In the genomic region with DNA sequence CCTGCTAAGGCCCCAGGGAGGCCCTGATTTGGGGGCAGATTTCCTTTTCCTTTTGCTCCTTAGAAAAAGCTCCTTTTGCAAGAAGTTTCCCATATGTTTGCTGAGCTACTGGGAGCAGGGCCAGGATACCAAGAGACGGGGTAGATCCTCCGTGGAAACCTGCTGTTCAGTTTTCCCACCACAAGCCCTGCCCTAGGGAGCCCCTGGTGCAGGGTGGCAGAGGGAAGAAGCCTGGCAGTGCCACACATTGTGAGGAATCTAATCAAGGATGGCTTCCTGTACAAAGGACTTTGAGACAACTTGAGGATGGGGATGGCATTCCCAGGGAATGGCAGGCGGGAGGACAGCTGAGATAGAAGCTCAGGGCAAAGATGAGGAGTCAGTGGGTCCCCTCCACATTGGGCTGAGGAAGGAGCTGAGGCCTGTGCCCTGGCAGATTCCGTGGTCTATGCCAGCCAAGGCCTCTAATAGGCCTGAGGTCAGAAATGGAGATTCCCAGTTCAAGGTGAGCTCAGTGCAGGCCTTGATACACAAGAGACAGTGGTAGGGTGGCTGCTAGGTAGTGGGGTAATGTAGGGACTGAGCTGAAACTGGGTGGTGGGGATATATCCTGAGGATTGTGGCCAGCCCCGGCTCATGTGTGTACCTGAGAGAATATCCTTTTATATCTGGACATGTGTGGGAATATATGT, we compare ENCODE assay signal across 1 cellular context.
TF ChIP-seq lines count a peak whose summit lies in the region.

No MANE protein-coding gene starts in this region.

TF ChIP-seq in GM23338, 12 proteins besides CTCF, POLR2A, EP300 and RAD21 (continued from another document):
- TF ChIP-seq, protein P1, sequence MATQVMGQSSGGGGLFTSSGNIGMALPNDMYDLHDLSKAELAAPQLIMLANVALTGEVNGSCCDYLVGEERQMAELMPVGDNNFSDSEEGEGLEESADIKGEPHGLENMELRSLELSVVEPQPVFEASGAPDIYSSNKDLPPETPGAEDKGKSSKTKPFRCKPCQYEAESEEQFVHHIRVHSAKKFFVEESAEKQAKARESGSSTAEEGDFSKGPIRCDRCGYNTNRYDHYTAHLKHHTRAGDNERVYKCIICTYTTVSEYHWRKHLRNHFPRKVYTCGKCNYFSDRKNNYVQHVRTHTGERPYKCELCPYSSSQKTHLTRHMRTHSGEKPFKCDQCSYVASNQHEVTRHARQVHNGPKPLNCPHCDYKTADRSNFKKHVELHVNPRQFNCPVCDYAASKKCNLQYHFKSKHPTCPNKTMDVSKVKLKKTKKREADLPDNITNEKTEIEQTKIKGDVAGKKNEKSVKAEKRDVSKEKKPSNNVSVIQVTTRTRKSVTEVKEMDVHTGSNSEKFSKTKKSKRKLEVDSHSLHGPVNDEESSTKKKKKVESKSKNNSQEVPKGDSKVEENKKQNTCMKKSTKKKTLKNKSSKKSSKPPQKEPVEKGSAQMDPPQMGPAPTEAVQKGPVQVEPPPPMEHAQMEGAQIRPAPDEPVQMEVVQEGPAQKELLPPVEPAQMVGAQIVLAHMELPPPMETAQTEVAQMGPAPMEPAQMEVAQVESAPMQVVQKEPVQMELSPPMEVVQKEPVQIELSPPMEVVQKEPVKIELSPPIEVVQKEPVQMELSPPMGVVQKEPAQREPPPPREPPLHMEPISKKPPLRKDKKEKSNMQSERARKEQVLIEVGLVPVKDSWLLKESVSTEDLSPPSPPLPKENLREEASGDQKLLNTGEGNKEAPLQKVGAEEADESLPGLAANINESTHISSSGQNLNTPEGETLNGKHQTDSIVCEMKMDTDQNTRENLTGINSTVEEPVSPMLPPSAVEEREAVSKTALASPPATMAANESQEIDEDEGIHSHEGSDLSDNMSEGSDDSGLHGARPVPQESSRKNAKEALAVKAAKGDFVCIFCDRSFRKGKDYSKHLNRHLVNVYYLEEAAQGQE (IDR thresholded peaks at IDR 0.05; ENCODE audit: unreplicated experiment) = no peak
- TF ChIP-seq, protein P2, sequence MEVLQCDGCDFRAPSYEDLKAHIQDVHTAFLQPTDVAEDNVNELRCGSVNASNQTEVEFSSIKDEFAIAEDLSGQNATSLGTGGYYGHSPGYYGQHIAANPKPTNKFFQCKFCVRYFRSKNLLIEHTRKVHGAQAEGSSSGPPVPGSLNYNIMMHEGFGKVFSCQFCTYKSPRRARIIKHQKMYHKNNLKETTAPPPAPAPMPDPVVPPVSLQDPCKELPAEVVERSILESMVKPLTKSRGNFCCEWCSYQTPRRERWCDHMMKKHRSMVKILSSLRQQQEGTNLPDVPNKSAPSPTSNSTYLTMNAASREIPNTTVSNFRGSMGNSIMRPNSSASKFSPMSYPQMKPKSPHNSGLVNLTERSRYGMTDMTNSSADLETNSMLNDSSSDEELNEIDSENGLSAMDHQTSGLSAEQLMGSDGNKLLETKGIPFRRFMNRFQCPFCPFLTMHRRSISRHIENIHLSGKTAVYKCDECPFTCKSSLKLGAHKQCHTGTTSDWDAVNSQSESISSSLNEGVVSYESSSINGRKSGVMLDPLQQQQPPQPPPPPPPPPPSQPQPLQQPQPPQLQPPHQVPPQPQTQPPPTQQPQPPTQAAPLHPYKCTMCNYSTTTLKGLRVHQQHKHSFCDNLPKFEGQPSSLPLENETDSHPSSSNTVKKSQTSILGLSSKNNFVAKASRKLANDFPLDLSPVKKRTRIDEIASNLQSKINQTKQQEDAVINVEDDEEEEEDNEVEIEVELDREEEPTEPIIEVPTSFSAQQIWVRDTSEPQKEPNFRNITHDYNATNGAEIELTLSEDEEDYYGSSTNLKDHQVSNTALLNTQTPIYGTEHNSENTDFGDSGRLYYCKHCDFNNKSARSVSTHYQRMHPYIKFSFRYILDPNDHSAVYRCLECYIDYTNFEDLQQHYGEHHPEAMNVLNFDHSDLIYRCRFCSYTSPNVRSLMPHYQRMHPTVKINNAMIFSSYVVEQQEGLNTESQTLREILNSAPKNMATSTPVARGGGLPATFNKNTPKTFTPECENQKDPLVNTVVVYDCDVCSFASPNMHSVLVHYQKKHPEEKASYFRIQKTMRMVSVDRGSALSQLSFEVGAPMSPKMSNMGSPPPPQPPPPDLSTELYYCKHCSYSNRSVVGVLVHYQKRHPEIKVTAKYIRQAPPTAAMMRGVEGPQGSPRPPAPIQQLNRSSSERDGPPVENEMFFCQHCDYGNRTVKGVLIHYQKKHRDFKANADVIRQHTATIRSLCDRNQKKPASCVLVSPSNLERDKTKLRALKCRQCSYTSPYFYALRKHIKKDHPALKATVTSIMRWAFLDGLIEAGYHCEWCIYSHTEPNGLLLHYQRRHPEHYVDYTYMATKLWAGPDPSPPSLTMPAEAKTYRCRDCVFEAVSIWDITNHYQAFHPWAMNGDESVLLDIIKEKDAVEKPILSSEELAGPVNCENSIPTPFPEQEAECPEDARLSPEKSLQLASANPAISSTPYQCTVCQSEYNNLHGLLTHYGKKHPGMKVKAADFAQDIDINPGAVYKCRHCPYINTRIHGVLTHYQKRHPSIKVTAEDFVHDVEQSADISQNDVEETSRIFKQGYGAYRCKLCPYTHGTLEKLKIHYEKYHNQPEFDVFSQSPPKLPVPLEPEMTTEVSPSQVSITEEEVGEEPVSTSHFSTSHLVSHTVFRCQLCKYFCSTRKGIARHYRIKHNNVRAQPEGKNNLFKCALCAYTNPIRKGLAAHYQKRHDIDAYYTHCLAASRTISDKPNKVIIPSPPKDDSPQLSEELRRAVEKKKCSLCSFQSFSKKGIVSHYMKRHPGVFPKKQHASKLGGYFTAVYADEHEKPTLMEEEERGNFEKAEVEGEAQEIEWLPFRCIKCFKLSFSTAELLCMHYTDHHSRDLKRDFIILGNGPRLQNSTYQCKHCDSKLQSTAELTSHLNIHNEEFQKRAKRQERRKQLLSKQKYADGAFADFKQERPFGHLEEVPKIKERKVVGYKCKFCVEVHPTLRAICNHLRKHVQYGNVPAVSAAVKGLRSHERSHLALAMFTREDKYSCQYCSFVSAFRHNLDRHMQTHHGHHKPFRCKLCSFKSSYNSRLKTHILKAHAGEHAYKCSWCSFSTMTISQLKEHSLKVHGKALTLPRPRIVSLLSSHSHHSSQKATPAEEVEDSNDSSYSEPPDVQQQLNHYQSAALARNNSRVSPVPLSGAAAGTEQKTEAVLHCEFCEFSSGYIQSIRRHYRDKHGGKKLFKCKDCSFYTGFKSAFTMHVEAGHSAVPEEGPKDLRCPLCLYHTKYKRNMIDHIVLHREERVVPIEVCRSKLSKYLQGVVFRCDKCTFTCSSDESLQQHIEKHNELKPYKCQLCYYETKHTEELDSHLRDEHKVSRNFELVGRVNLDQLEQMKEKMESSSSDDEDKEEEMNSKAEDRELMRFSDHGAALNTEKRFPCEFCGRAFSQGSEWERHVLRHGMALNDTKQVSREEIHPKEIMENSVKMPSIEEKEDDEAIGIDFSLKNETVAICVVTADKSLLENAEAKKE (CRISPR knock-in tag; IDR thresholded peaks at IDR 0.05) = no peak
- TF ChIP-seq EZH2 (IDR thresholded peaks at IDR 0.05; ENCODE audit: low read depth, unreplicated experiment) = no peak
- TF ChIP-seq NANOG (IDR thresholded peaks at IDR 0.05; ENCODE audit: borderline replicate concordance) = no peak
- TF ChIP-seq JUNB (IDR thresholded peaks at IDR 0.05; ENCODE audit: unreplicated experiment) = no peak
- no peak for TF ChIP-seq STAT1 (IDR thresholded peaks at IDR 0.05; ENCODE audit: unreplicated experiment)
- no peak for TF ChIP-seq EZH2phosphoT487 (IDR thresholded peaks at IDR 0.05; ENCODE audit: unreplicated experiment)
